In the genomic region with DNA sequence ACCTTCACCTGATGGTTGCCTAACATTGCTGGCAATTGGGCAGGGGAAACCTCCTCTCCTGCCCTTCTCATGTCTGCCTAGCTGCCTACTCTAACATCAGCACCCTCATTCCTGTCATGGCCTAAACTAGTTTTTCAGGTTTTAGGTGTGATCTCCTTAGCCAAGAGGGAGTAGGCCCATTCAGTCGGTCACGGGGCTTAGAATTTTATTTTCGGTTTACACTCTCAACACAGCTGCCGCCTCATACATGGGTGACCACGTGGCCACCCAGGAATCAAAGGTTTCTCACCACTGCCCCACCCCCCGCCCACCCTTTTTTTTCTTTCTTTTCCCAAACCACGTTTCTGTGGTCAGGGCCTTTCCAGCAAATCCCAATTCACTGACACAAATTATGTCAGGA, we compare ENCODE assay signal across 9 cellular contexts.
DNase-seq lines count a peak whose midpoint lies in the region; TF ChIP-seq lines count a peak whose summit lies in the region.
"Had no signal": no experiment of that assay in that cellular context is flagged by ENCODE, and none has a peak within 500 bp of the region (broad histone marks: within the 10 kb centered on the region; RNA-seq: fewer than 3 reads in every experiment).

No MANE protein-coding gene starts in this region.

- H2AFZ ChIP-seq in PC-9: peak overlapping the region; percentile 84

- peaks cover 0 to 3% of the 10 kb centered on the region in 2 donors for H3K36me3 Mint-ChIP-seq in CD4-positive, alpha-beta memory T cell

- DNase-seq in HPDE6-E6E7 (ENCODE audit: extremely low spot score) (peak; percentile 90), PC-9 (peak; percentile 78 to 96), iPS-NIHi11 (ENCODE audit: low spot score) (peak; percentile 50), stromal cell of bone marrow (ENCODE audit: low read depth) (peak; percentile 63), SKM-1 (lab: John Stamatoyannopoulos, UW; ENCODE audit: unreplicated experiment) (no peak)
- no peak for DNase-seq in CD4-positive, alpha-beta memory T cell
- no peak for DNase-seq in effector memory CD4-positive, alpha-beta T cell
- DNase-seq in activated CD4-positive, alpha-beta T cell treated with anti-CD3 and anti-CD28 coated beads, Interleukin-2, amount 50 U/mL, for 1 hour: no peak
- DNase-seq: NCI-H524 treated with DMSO at 0.1 percent for 48 hours had no signal

- no peaks in the 10 kb centered on the region for H3K36me3 ChIP-seq in PC-9 (ENCODE audit: low read depth)
- no peaks in the 10 kb centered on the region for H3K36me3 ChIP-seq in CD4-positive, alpha-beta memory T cell (ENCODE audit: insufficient read depth, low read length)
- H3K36me3 ChIP-seq in effector memory CD4-positive, alpha-beta T cell (ENCODE audit: control insufficient read depth, insufficient read depth, low read length): no peaks in the 10 kb centered on the region

- peaks cover 3% of the 10 kb centered on the region in 2 donors for H3K27me3 Mint-ChIP-seq in CD4-positive, alpha-beta memory T cell

- peaks cover 0 to 12% (median 6%) of the 10 kb centered on the region in 8 donors for H3K9me3 Mint-ChIP-seq in CD4-positive, alpha-beta memory T cell

- POLR2A ChIA-PET in PC-9 (lab: Charles Lee; ENCODE audit: unreplicated experiment): interaction anchor here (0.6 kb wide), 1 partner anchor 13 kb away, joined by 7 read pairs; no protein-coding TSS in a partner anchor
- POLR2A ChIA-PET in CD4-positive, alpha-beta memory T cell (lab: Charles Lee; ENCODE audit: partially characterized antibody): no interaction called here

- H3K4me2 ChIP-seq in PC-9: peak overlapping the region; percentile 56

- H3K9me3 ChIP-seq in PC-9 (ENCODE audit: insufficient read depth, low read depth): peaks cover 10% of the 10 kb centered on the region; the same call in 1 of the 2 replicates
- H3K9me3 ChIP-seq in CD4-positive, alpha-beta memory T cell (ENCODE audit: control insufficient read depth in 1 of 2, low read length in 2 of 2): peaks cover 0 to under 1% of the 10 kb centered on the region in 2 donors
- no peaks in the 10 kb centered on the region for H3K9me3 ChIP-seq in effector memory CD4-positive, alpha-beta T cell (ENCODE audit: control insufficient read depth, low read length)

- H3F3A ChIP-seq in PC-9 (ENCODE audit: insufficient read depth, low read depth): peaks cover 8% of the 10 kb centered on the region; the same call in 1 of the 2 replicates

- intact Hi-C loops in PC-9 (cut with micrococcal nuclease; ENCODE audit: unreplicated experiment): no loop called here
- intact Hi-C loops in CD4-positive, alpha-beta memory T cell (cut with micrococcal nuclease): no loop called here

- CTCF ChIA-PET in PC-9 (lab: Charles Lee): no interaction called here
- CTCF ChIA-PET in CD4-positive, alpha-beta memory T cell (lab: Charles Lee; ENCODE audit: partially characterized antibody): interaction anchor here (0.8 to 1.3 kb wide), 2 partner anchors 13 to 24 kb away, joined by 3 read pairs; no protein-coding TSS in a partner anchor

- H3K27ac ChIP-seq in PC-9: peak overlapping the region; percentile 64
- no peak overlapping the region for H3K27ac ChIP-seq in CD4-positive, alpha-beta memory T cell (ENCODE audit: low read depth, low read length)
- no peak overlapping the region for H3K27ac ChIP-seq in effector memory CD4-positive, alpha-beta T cell (ENCODE audit: insufficient read depth, low read length, poor library complexity, severe bottlenecking)

- H3K4me1 Mint-ChIP-seq in CD4-positive, alpha-beta memory T cell: peaks cover 0 to 2% (median 0%) of the 10 kb centered on the region in 4 donors

- no peak overlapping the region for H3K4me3 ChIP-seq in PC-9
- H3K4me3 ChIP-seq in CD4-positive, alpha-beta memory T cell (ENCODE audit: low read length in 2 of 2): no peak overlapping the region
- H3K4me3 ChIP-seq in effector memory CD4-positive, alpha-beta T cell (ENCODE audit: insufficient read depth, low read depth, low read length, poor library complexity, severe bottlenecking): no peak overlapping the region

- no peak overlapping the region for H3K27ac Mint-ChIP-seq in CD4-positive, alpha-beta memory T cell

- H3K4me3 Mint-ChIP-seq in CD4-positive, alpha-beta memory T cell: no peak overlapping the region

- H3K79me2 ChIP-seq in PC-9 (ENCODE audit: low read depth): no peaks in the 10 kb centered on the region

- H3K27me3 ChIP-seq in PC-9 (ENCODE audit: insufficient read depth, low read depth): no peaks in the 10 kb centered on the region
- H3K27me3 ChIP-seq in CD4-positive, alpha-beta memory T cell (ENCODE audit: insufficient read depth, low read length): no peaks in the 10 kb centered on the region
- no peaks in the 10 kb centered on the region for H3K27me3 ChIP-seq in effector memory CD4-positive, alpha-beta T cell (replicated peaks; ENCODE audit: control insufficient read depth, insufficient read depth, low read length, poor library complexity, severe bottlenecking)

- no TSS peak for BruUV-seq in PC-9 (replicated peaks; lab: Mats Ljungman, UMichigan)

- no peaks in the 10 kb centered on the region for H3K9me2 ChIP-seq in PC-9 (ENCODE audit: insufficient read depth)

- no peak for TF ChIP-seq CTCF in PC-9 (conservative IDR thresholded peaks at IDR 0.05)

- no peaks in the 10 kb centered on the region for H4K20me1 ChIP-seq in PC-9 (ENCODE audit: insufficient read depth)

- peaks cover 22% of the 10 kb centered on the region for H3K4me1 ChIP-seq in PC-9 (replicated peaks; ENCODE audit: insufficient read depth)
- H3K4me1 ChIP-seq in CD4-positive, alpha-beta memory T cell (ENCODE audit: insufficient read depth, low read length): no peaks in the 10 kb centered on the region
- H3K4me1 ChIP-seq in effector memory CD4-positive, alpha-beta T cell (ENCODE audit: control insufficient read depth, insufficient read depth, low read length, poor library complexity, severe bottlenecking): no peaks in the 10 kb centered on the region

Comparison
In these comparisons a context has a peak if more than half of its experiments do, and no peak if none do; other contexts are left out.
1. DNase-seq: peak in HPDE6-E6E7 (single experiment), PC-9 (2 of 2), iPS-NIHi11 (single experiment) and stromal cell of bone marrow (single experiment); none in CD4-positive, alpha-beta memory T cell (0 of 5), SKM-1 (single experiment), effector memory CD4-positive, alpha-beta T cell (0 of 3) and activated CD4-positive, alpha-beta T cell treated with anti-CD3 and anti-CD28 coated beads, Interleukin-2, amount 50 U/mL, for 1 hour (single experiment).